In genomic region chr2:235270951-235271350, GRCh38 we compare ENCODE assay signal across 8 cellular contexts.
DNase-seq lines count a peak whose midpoint lies in the region; ATAC-seq and TF ChIP-seq lines count a peak whose summit lies in the region.

No MANE protein-coding gene starts in this region.

- 67% methylated on average over 4 of the region's 4 CpGs for WGBS in esophagus muscularis mucosa
- WGBS in lower leg skin, 2 donors: 64 to 79% methylated on average over 4 of the region's 4 CpGs

- H3K9me3 ChIP-seq in BE2C (no peaks in the 10 kb centered on the region), esophagus muscularis mucosa (peaks cover 0 to 10% (median 4%) of the 10 kb centered on the region in 4 donors)

- TF ChIP-seq CTCF in BE2C (IDR thresholded peaks at IDR 0.05; ENCODE audit: low read depth, low read length) (no peak), esophagus muscularis mucosa (IDR thresholded peaks at IDR 0.05) (no peak), lower leg skin (IDR thresholded peaks at IDR 0.05) (no peak)

- H3K27ac ChIP-seq in esophagus muscularis mucosa (replicated peaks in 1 of 4): no peak overlapping the region

- no peaks in the 10 kb centered on the region for H3K9me3 Mint-ChIP-seq in activated naive CD4-positive, alpha-beta T cell treated with anti-CD3 and anti-CD28 coated beads, Interleukin-2, amount 10 ng/mL, durations not matched to agents 7 days and 5 days

- CTCF ChIA-PET in activated naive CD4-positive, alpha-beta T cell treated with anti-CD3 and anti-CD28 coated beads, Interleukin-2, amount 10 ng/mL, durations not matched to agents 7 days and 5 days (lab: Charles Lee): no interaction called here

- TF ChIP-seq POLR2A in esophagus muscularis mucosa (IDR thresholded peaks at IDR 0.05; ENCODE audit: low read depth) (no peak), lower leg skin (IDR thresholded peaks at IDR 0.05) (no peak)

- H3K4me1 ChIP-seq in BE2C (no peaks in the 10 kb centered on the region; the same call in 1 of the 2 replicates), esophagus muscularis mucosa (no peaks in the 10 kb centered on the region)

- H3K4me3 ChIP-seq in BE2C (ENCODE audit: low read depth, low read length): no peak overlapping the region
- no peak overlapping the region for H3K4me3 ChIP-seq in esophagus muscularis mucosa
- no peak overlapping the region for H3K4me3 ChIP-seq in lower leg skin (ENCODE audit: low read depth, poor library complexity, severe bottlenecking)

- peaks cover 4% of the 10 kb centered on the region; the same call in 1 of the 2 replicates for H3K27me3 ChIP-seq in BE2C
- H3K27me3 ChIP-seq in esophagus muscularis mucosa: peaks cover 0 to 7% (median 0%) of the 10 kb centered on the region in 4 donors

- peaks cover 7% of the 10 kb centered on the region for H3K4me1 Mint-ChIP-seq in activated naive CD4-positive, alpha-beta T cell treated with anti-CD3 and anti-CD28 coated beads, Interleukin-2, amount 10 ng/mL, durations not matched to agents 7 days and 5 days

- TF ChIP-seq EP300 in esophagus muscularis mucosa (IDR thresholded peaks at IDR 0.05): no peak

- peaks cover 41% of the 10 kb centered on the region for H3K27me3 Mint-ChIP-seq in activated naive CD4-positive, alpha-beta T cell treated with anti-CD3 and anti-CD28 coated beads, Interleukin-2, amount 10 ng/mL, durations not matched to agents 7 days and 5 days

- no peaks in the 10 kb centered on the region for H3K36me3 Mint-ChIP-seq in activated naive CD4-positive, alpha-beta T cell treated with anti-CD3 and anti-CD28 coated beads, Interleukin-2, amount 10 ng/mL, durations not matched to agents 7 days and 5 days

- peak; percentile 91 for ATAC-seq in GM19438 (IDR thresholded peaks at IDR 0.05; ENCODE audit: low read depth, unreplicated experiment)
- ATAC-seq in HG03558 (IDR thresholded peaks at IDR 0.05; ENCODE audit: extremely low read depth, unreplicated experiment): peak; percentile 87

- no peak overlapping the region for H3K27ac Mint-ChIP-seq in activated naive CD4-positive, alpha-beta T cell treated with anti-CD3 and anti-CD28 coated beads, Interleukin-2, amount 10 ng/mL, durations not matched to agents 7 days and 5 days

- intact Hi-C loops in esophagus muscularis mucosa (cut with DNase I) (no loop called here), lower leg skin (cut with DNase I; ENCODE audit: low total_unique reads) (no loop called here)

- DNase-seq in AG20443 (ENCODE audit: low spot score) (peak; percentile 46), BE2C (no peak), esophagus muscularis mucosa (ENCODE audit: extremely low spot score) (no peak), lower leg skin (ENCODE audit: low spot score in 2 of 2) (no peak)
- peak; percentile 42 for DNase-seq in activated naive CD4-positive, alpha-beta T cell treated with anti-CD3 and anti-CD28 coated beads, Interleukin-2, amount 10 ng/mL, durations not matched to agents 7 days and 5 days
- peak; percentile 27 for DNase-seq in stimulated activated CD8-positive, alpha-beta memory T cell treated with anti-CD3 and anti-CD28 coated beads, Interleukin-7, amount 100 ng/mL, for 24 hours (ENCODE audit: low read depth)

- no peaks in the 10 kb centered on the region for H3K36me3 ChIP-seq in BE2C
- no peaks in the 10 kb centered on the region for H3K36me3 ChIP-seq in esophagus muscularis mucosa

- no peak overlapping the region for H3K4me3 Mint-ChIP-seq in activated naive CD4-positive, alpha-beta T cell treated with anti-CD3 and anti-CD28 coated beads, Interleukin-2, amount 10 ng/mL, durations not matched to agents 7 days and 5 days

Comparison
In these comparisons a context has a peak if more than half of its experiments do, and no peak if none do; other contexts are left out.
1. DNase-seq: peak in AG20443 (single experiment), activated naive CD4-positive, alpha-beta T cell treated with anti-CD3 and anti-CD28 coated beads, Interleukin-2, amount 10 ng/mL, durations not matched to agents 7 days and 5 days (single experiment) and stimulated activated CD8-positive, alpha-beta memory T cell treated with anti-CD3 and anti-CD28 coated beads, Interleukin-7, amount 100 ng/mL, for 24 hours (single experiment); none in BE2C (single experiment), esophagus muscularis mucosa (single experiment) and lower leg skin (0 of 2).